ENCODE assay signal across 15 cellular contexts in the genomic region with DNA sequence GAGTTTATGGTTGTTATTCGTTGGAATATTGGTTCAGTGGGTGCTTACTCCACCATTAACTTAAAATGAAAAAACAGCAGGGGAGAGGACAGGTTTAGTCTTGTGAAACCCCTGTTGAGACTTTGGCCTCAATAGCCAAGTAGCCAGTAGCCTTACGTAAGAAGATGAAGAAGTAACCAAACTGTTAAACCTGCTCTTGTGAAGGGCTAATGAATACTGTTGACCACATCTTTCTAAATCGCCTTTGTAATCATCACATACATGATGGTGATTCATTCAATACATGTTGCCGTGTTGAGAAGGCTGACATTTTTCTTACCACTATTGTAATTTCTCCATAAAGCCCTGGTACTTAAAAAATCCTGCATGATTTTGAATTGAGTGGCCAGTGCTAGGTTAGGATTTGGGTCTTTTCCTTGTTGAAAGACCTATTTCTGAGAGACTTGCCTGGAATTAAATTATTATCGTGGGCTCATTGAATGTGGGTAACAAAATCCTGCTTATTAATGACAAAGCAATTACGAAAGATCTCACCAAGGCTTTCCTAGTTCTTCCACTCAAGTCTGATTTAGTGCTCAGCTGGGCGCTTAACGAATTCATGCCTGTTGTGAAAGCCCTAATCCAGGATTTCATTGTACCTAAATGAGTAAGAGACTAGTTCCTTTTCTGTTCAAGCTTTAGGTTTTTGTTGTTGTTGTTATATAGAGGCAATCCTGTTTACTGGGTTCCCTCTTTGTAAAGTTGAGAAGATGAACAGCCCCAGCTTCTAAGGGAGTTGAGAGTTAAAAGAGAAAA.
"Had no signal": no experiment of that assay in that cellular context is flagged by ENCODE, and none has a peak within 500 bp of the region (broad histone marks: within the 10 kb centered on the region; RNA-seq: fewer than 3 reads in every experiment).

No MANE protein-coding gene starts in this region.

- FAIRE-seq: keratinocyte, TTC549 had no signal

- DNase-seq: activated CD4-positive, alpha-beta T cell treated with anti-CD3 and anti-CD28 coated beads, Interleukin-2, amount 50 U/mL, for 1 hour; activated naive CD8-positive, alpha-beta T cell treated with anti-CD3 and anti-CD28 coated beads, Interleukin-2, amount 10 ng/mL, durations not matched to agents 7 days and 5 days; aorta; colonic mucosa; effector CD8-positive, alpha-beta T cell; left ventricle myocardium superior; nephron progenitor cell; psoas muscle; stimulated activated CD4-positive, alpha-beta T cell treated with anti-CD3 and anti-CD28 coated beads, Interleukin-12 subunit alpha, Interleukin-12 subunit beta, amount 100 ng/mL, for 4 hours; stimulated activated naive CD4-positive, alpha-beta T cell; substantia nigra; transverse colon had no signal

- H3K27me3 ChIP-seq: colonic mucosa, transverse colon had no signal

- H3K9me3 ChIP-seq: colonic mucosa, psoas muscle, transverse colon had no signal

- H3K4me1 ChIP-seq: colonic mucosa, psoas muscle had no signal

- H3K36me3 ChIP-seq: colonic mucosa, transverse colon had no signal

- H3K4me3 ChIP-seq: colonic mucosa, psoas muscle, transverse colon had no signal

- H3K27ac ChIP-seq: colonic mucosa, epithelial cell of prostate, psoas muscle, transverse colon had no signal
